1 cellular context compared by ENCODE assay signal in the genomic region with DNA sequence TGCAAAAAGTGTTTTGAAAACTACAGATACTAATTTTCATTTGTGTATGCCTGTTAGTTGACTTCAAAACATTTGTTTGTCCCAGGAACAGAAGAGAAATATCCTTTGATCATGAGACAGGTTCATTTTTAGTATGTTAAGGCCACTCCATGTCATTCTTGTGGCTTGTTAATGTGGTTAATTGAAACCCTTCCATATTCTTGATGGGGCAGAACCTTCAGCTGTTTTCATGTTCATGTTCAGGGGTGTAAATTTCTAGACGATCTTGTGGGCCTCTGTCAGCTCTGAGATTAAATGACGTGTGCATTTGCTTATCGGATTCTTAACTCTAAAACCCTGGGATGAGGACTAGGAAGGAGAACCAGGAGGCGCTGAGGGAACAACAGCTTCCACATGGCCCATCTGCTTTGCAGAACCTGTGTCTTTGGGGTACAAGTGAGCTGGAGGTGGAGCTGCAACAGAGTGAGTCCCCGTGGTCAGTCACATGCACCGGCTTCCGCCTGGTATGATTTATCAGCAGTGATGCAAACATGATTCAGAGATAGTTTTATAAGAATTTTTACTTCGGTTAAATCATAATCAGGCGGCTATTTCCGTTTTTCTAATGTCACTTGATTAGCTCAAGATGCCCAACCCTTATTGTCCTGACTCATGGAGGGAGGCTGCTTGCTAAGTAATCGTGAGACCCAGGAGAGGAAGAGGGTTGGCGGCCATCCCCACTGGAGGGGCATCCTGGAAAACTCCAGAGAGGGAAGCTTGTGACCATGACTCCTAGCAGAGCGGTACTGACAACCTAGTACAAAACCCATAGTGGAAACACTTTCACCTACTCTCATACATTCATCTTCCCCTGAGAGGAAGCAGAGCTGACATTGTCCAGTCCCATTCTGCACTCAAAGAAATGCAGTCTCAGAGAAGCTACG.
TF ChIP-seq lines count a peak whose summit lies in the region.

No MANE protein-coding gene starts in this region.

TF ChIP-seq in endothelial cell of umbilical vein, 7 proteins besides CTCF, POLR2A, EP300 and RAD21 (continued from another document):
- TF ChIP-seq EZH2 (IDR thresholded peaks at IDR 0.05; ENCODE audit: borderline replicate concordance, low read depth, low read length, severe bottlenecking) = no peak
- peak; percentile 20 for TF ChIP-seq MYC (IDR thresholded peaks at IDR 0.05; ENCODE audit: low read depth, low read length)
- TF ChIP-seq GATA2 (IDR thresholded peaks at IDR 0.05; ENCODE audit: insufficient read depth, insufficient read length, low read depth, low read length) = peak; percentile 91
- peak; percentile 44 for TF ChIP-seq POLR2AphosphoS5 (IDR thresholded peaks at IDR 0.05; ENCODE audit: insufficient read depth, low read depth, low read length)
- peak; percentile 97 for TF ChIP-seq FOS (IDR thresholded peaks at IDR 0.05; ENCODE audit: borderline replicate concordance, insufficient read depth, low read length)
